Comparison of ENCODE assay signal across 15 cellular contexts in the genomic region with DNA sequence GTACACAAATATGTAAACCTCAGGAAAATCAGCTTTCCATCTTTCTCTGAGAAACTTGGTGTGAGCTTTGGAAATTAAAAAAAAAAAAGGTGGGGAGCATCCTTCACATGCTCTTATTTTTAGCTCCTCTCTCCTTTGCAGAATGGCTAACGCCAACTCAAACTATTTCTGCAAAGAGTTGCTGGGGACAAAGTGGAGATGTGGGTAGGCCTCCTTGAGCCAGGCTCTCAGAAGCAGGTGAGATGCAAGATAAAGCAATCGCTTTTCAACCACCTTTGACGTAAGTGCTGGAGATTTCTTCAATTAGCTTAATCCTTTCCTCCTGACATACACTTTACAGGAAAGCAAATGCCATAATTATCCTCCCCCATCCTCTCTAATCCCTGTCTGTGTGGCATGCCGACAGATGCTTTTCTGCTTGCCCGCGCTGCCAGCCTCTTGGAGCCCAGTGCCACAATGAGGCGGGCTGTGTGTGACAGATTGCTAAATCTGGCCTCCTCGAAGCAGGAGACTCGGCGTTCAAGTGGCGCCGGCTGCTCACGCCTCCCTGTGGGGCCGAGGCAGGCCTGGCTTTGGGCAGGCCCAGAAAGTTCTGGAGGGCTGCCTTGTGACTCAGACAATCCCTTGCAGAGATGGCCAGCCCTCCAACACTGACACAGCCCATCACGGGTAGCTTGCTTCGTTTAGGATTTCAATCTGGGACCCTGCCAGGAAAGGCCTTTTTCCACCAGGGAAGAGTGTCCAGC.
DNase-seq lines count a peak whose midpoint lies in the region; ATAC-seq and TF ChIP-seq lines count a peak whose summit lies in the region.
"Had no signal": no experiment of that assay in that cellular context is flagged by ENCODE, and none has a peak within 500 bp of the region (broad histone marks: within the 10 kb centered on the region; RNA-seq: fewer than 3 reads in every experiment).

No MANE protein-coding gene starts in this region.

- WGBS in gastroesophageal sphincter (ENCODE audit: low coverage in 1 of 2), 2 donors: 49 to 68% methylated on average over 3 to 4 of the region's 16 CpGs

- no peaks in the 10 kb centered on the region for H3K4me1 Mint-ChIP-seq in activated T-cell treated with anti-CD3 and anti-CD28 coated beads, Interleukin-2, amount 50 U/mL, for 24 hours (ENCODE audit: low read depth)
- no peaks in the 10 kb centered on the region for H3K4me1 Mint-ChIP-seq in activated CD8-positive, alpha-beta memory T cell treated with anti-CD3 and anti-CD28 coated beads, Interleukin-2, amount 10 ng/mL, durations not matched to agents 7 days and 5 days
- H3K4me1 Mint-ChIP-seq: CD14-positive monocyte; memory B cell; stimulated activated memory B cell treated with anti-CD40 and anti-IgM and Interleukin-4, amounts not matched to agents 10 μg/mL and 1 μg/mL and 100 μg/mL, for 72 hours had no signal

- no peak overlapping the region for H3K27ac Mint-ChIP-seq in activated T-cell treated with anti-CD3 and anti-CD28 coated beads, Interleukin-2, amount 50 U/mL, for 24 hours
- H3K27ac Mint-ChIP-seq in activated CD8-positive, alpha-beta memory T cell treated with anti-CD3 and anti-CD28 coated beads, Interleukin-2, amount 10 ng/mL, durations not matched to agents 7 days and 5 days: no peak overlapping the region
- H3K27ac Mint-ChIP-seq: activated naive CD8-positive, alpha-beta T cell; CD14-positive monocyte; memory B cell; stimulated activated memory B cell treated with anti-CD40 and anti-IgM and Interleukin-4, amounts not matched to agents 10 μg/mL and 1 μg/mL and 100 μg/mL, for 72 hours had no signal

- H3K36me3 ChIP-seq in gastroesophageal sphincter: no peaks in the 10 kb centered on the region
- H3K36me3 ChIP-seq: spleen had no signal

- TF ChIP-seq POLR2A in gastroesophageal sphincter (IDR thresholded peaks at IDR 0.05): no peak

- H3K36me3 Mint-ChIP-seq in activated T-cell treated with anti-CD3 and anti-CD28 coated beads, Interleukin-2, amount 50 U/mL, for 24 hours (ENCODE audit: low read depth): no peaks in the 10 kb centered on the region
- no peaks in the 10 kb centered on the region for H3K36me3 Mint-ChIP-seq in activated CD8-positive, alpha-beta memory T cell treated with anti-CD3 and anti-CD28 coated beads, Interleukin-2, amount 10 ng/mL, durations not matched to agents 7 days and 5 days
- H3K36me3 Mint-ChIP-seq: activated naive CD8-positive, alpha-beta T cell; CD14-positive monocyte; memory B cell; stimulated activated memory B cell treated with anti-CD40 and anti-IgM and Interleukin-4, amounts not matched to agents 10 μg/mL and 1 μg/mL and 100 μg/mL, for 72 hours had no signal

- no peaks in the 10 kb centered on the region for H3K9me3 ChIP-seq in gastroesophageal sphincter
- H3K9me3 ChIP-seq: spleen had no signal

- peaks cover 12% of the 10 kb centered on the region for H3K27me3 Mint-ChIP-seq in activated T-cell treated with anti-CD3 and anti-CD28 coated beads, Interleukin-2, amount 50 U/mL, for 24 hours
- H3K27me3 Mint-ChIP-seq in activated CD8-positive, alpha-beta memory T cell treated with anti-CD3 and anti-CD28 coated beads, Interleukin-2, amount 10 ng/mL, durations not matched to agents 7 days and 5 days: no peaks in the 10 kb centered on the region

- H3K4me3 Mint-ChIP-seq in activated T-cell treated with anti-CD3 and anti-CD28 coated beads, Interleukin-2, amount 50 U/mL, for 24 hours: no peak overlapping the region
- no peak overlapping the region for H3K4me3 Mint-ChIP-seq in activated CD8-positive, alpha-beta memory T cell treated with anti-CD3 and anti-CD28 coated beads, Interleukin-2, amount 10 ng/mL, durations not matched to agents 7 days and 5 days
- H3K4me3 Mint-ChIP-seq: activated naive CD8-positive, alpha-beta T cell; CD14-positive monocyte; memory B cell; stimulated activated memory B cell treated with anti-CD40 and anti-IgM and Interleukin-4, amounts not matched to agents 10 μg/mL and 1 μg/mL and 100 μg/mL, for 72 hours had no signal

- H3K4me3 ChIP-seq in gastroesophageal sphincter: no peak overlapping the region
- H3K4me3 ChIP-seq: spleen had no signal

- H3K27me3 ChIP-seq in gastroesophageal sphincter: no peaks in the 10 kb centered on the region

- DNase-seq in DMS 273 (lab: John Stamatoyannopoulos, UW; ENCODE audit: unreplicated experiment) (peak; percentile 84), putamen (ENCODE audit: low spot score) (peak; percentile 39), iPS-NIHi11 (ENCODE audit: low spot score) (no peak)
- no peak for DNase-seq in activated T-cell treated with anti-CD3 and anti-CD28 coated beads, Interleukin-2, amount 50 U/mL, for 24 hours
- DNase-seq in activated CD8-positive, alpha-beta memory T cell treated with anti-CD3 and anti-CD28 coated beads, Interleukin-2, amount 10 ng/mL, durations not matched to agents 7 days and 5 days: no peak
- DNase-seq: spleen had no signal

- H3K9me3 Mint-ChIP-seq in activated T-cell treated with anti-CD3 and anti-CD28 coated beads, Interleukin-2, amount 50 U/mL, for 24 hours: no peaks in the 10 kb centered on the region
- no peaks in the 10 kb centered on the region for H3K9me3 Mint-ChIP-seq in activated CD8-positive, alpha-beta memory T cell treated with anti-CD3 and anti-CD28 coated beads, Interleukin-2, amount 10 ng/mL, durations not matched to agents 7 days and 5 days (ENCODE audit: low read depth)
- H3K9me3 Mint-ChIP-seq: CD14-positive monocyte; memory B cell; stimulated activated memory B cell treated with anti-CD40 and anti-IgM and Interleukin-4, amounts not matched to agents 10 μg/mL and 1 μg/mL and 100 μg/mL, for 72 hours had no signal

- TF ChIP-seq EP300 in gastroesophageal sphincter (IDR thresholded peaks at IDR 0.05): no peak

- peak overlapping the region in 3 of 4 donors; percentile 63 to 72 (median 65) for H3K27ac ChIP-seq in gastroesophageal sphincter
- H3K27ac ChIP-seq: spleen had no signal

- TF ChIP-seq CTCF in gastroesophageal sphincter (IDR thresholded peaks at IDR 0.05): no peak

- peak; percentile 84 for ATAC-seq in SK-N-SH treated with all-trans-retinoic acid at 6 μM for 48 hours
- peak; percentile 92 for ATAC-seq in gastroesophageal sphincter
- no peak for ATAC-seq in GM21529 (IDR thresholded peaks at IDR 0.05; ENCODE audit: unreplicated experiment)
- no peak for ATAC-seq in activated CD8-positive, alpha-beta memory T cell treated with anti-CD3 and anti-CD28 coated beads, Interleukin-2, amount 10 ng/mL, durations not matched to agents 7 days and 5 days
- ATAC-seq: activated CD4-positive, CD25-positive, alpha-beta regulatory T cell treated with anti-CD3 and anti-CD28 coated beads, Interleukin-2, amount 50 U/mL, for 24 hours; esophagus mucosa; stimulated activated memory B cell treated with anti-CD40 and anti-IgM and Interleukin-4, amounts not matched to agents 10 μg/mL and 1 μg/mL and 100 μg/mL, for 72 hours had no signal

- peaks cover 10 to 43% (median 16%) of the 10 kb centered on the region in 3 donors for H3K4me1 ChIP-seq in gastroesophageal sphincter
- H3K4me1 ChIP-seq: spleen had no signal

- CTCF ChIA-PET in activated CD8-positive, alpha-beta memory T cell treated with anti-CD3 and anti-CD28 coated beads, Interleukin-2, amount 10 ng/mL, durations not matched to agents 7 days and 5 days (lab: Charles Lee): no interaction called here

TF ChIP-seq in SK-N-SH treated with all-trans-retinoic acid at 6 μM for 48 hours, 23 proteins besides CTCF, POLR2A, EP300 and RAD21 (continues in another document):
- TF ChIP-seq TOX (CRISPR knock-in tag; IDR thresholded peaks at IDR 0.05; ENCODE audit: borderline replicate concordance): no peak
- TF ChIP-seq ISL1 (CRISPR knock-in tag; IDR thresholded peaks at IDR 0.05): no peak
- TF ChIP-seq BACH2 (CRISPR knock-in tag; IDR thresholded peaks at IDR 0.05; ENCODE audit: borderline replicate concordance): no peak
- TF ChIP-seq ZFP30 (CRISPR knock-in tag; IDR thresholded peaks at IDR 0.05): no peak
- TF ChIP-seq POU6F1 (CRISPR knock-in tag; IDR thresholded peaks at IDR 0.05; ENCODE audit: borderline replicate concordance, low read depth): no peak
- no peak for TF ChIP-seq PATZ1 (CRISPR knock-in tag; IDR thresholded peaks at IDR 0.05; ENCODE audit: borderline replicate concordance)
- TF ChIP-seq ZNF70 (CRISPR knock-in tag; IDR thresholded peaks at IDR 0.05): no peak

Comparison
In these comparisons a context has a peak if more than half of its experiments do, and no peak if none do; other contexts are left out.
1. DNase-seq: peak in DMS 273 (single experiment) and putamen (single experiment); none in iPS-NIHi11 (single experiment), activated T-cell treated with anti-CD3 and anti-CD28 coated beads, Interleukin-2, amount 50 U/mL, for 24 hours (single experiment) and activated CD8-positive, alpha-beta memory T cell treated with anti-CD3 and anti-CD28 coated beads, Interleukin-2, amount 10 ng/mL, durations not matched to agents 7 days and 5 days (single experiment).
2. ATAC-seq: peak in SK-N-SH treated with all-trans-retinoic acid at 6 μM for 48 hours (single experiment) and gastroesophageal sphincter (single experiment); none in GM21529 (single experiment) and activated CD8-positive, alpha-beta memory T cell treated with anti-CD3 and anti-CD28 coated beads, Interleukin-2, amount 10 ng/mL, durations not matched to agents 7 days and 5 days (single experiment).